Comparison of ENCODE assay signal across 21 cellular contexts in genomic region chr20:24968278-24968677, GRCh38. TPM values are rescaled to one million over a fixed set of nuclear protein-coding genes. Genes with fewer than 3 reads are reported as not detected.
DNase-seq lines count a peak whose midpoint lies in the region; ATAC-seq and TF ChIP-seq lines count a peak whose summit lies in the region.
"Had no signal": no experiment of that assay in that cellular context is flagged by ENCODE, and none has a peak within 500 bp of the region (broad histone marks: within the 10 kb centered on the region; RNA-seq: fewer than 3 reads in every experiment).

No MANE protein-coding gene starts in this region.

- TF ChIP-seq CTCF in WERI-Rb-1 (IDR thresholded peaks at IDR 0.05; ENCODE audit: low read depth, low read length) (no peak), lower lobe of right lung (IDR thresholded peaks at IDR 0.05) (no peak)

- H3K79me1 ChIP-seq in neuronal stem cell (ENCODE audit: low read depth, low read length), result no peaks in the 10 kb centered on the region

- H3K9me3 ChIP-seq in WERI-Rb-1 (ENCODE audit: severe bottlenecking) (no peaks in the 10 kb centered on the region), lower lobe of right lung (no peaks in the 10 kb centered on the region), neuronal stem cell (replicated peaks in 1 of 2; ENCODE audit: control insufficient read depth in 2 of 2, insufficient read depth in 1 of 2, low read depth in 1 of 2, low read length in 2 of 2) (no peaks in the 10 kb centered on the region)
- H3K9me3 ChIP-seq: Peyer's patch had no signal

- H3K27me3 ChIP-seq in WERI-Rb-1 (ENCODE audit: insufficient read depth, low read depth, severe bottlenecking) (no peaks in the 10 kb centered on the region), lower lobe of right lung (ENCODE audit: low read depth) (no peaks in the 10 kb centered on the region), neuronal stem cell (ENCODE audit: control insufficient read depth in 3 of 3, insufficient read depth in 3 of 3, low read depth in 1 of 3, low read length in 3 of 3) (no peaks in the 10 kb centered on the region)
- H3K27me3 ChIP-seq: neural progenitor cell, Peyer's patch had no signal

- H3K9me3 Mint-ChIP-seq in activated CD4-positive, alpha-beta T cell treated with anti-CD3 and anti-CD28 coated beads, Interleukin-2, amount 10 ng/mL, durations not matched to agents 24 days and 14 days, result no peaks in the 10 kb centered on the region
- H3K9me3 Mint-ChIP-seq: neural progenitor cell had no signal

- no peak overlapping the region for H4K8ac ChIP-seq in neuronal stem cell (ENCODE audit: low read depth, low read length)

- no peak overlapping the region for H2BK5ac ChIP-seq in neuronal stem cell (ENCODE audit: low read length)

- peak overlapping the region; percentile 62 for H3K27ac Mint-ChIP-seq in activated CD4-positive, alpha-beta T cell treated with anti-CD3 and anti-CD28 coated beads, Interleukin-2, amount 10 ng/mL, durations not matched to agents 24 days and 14 days
- H3K27ac Mint-ChIP-seq: activated naive CD8-positive, alpha-beta T cell had no signal

- no peak overlapping the region for H3K4me3 ChIP-seq in WERI-Rb-1 (ENCODE audit: low read depth, low read length)
- no peak overlapping the region for H3K4me3 ChIP-seq in lower lobe of right lung
- peak overlapping the region in 1 of 2 donors; percentile 40 for H3K4me3 ChIP-seq in neuronal stem cell (ENCODE audit: low read length in 2 of 2)
- H3K4me3 ChIP-seq: neural progenitor cell, Peyer's patch had no signal

- ATAC-seq in lower lobe of right lung, result no peak
- no peak for ATAC-seq in GM21526 (IDR thresholded peaks at IDR 0.05; ENCODE audit: low FRiP score, unreplicated experiment)

- H2BK120ac ChIP-seq in neuronal stem cell (ENCODE audit: low read depth, low read length), result no peak overlapping the region

- H3K36me3 Mint-ChIP-seq in activated CD4-positive, alpha-beta T cell treated with anti-CD3 and anti-CD28 coated beads, Interleukin-2, amount 10 ng/mL, durations not matched to agents 24 days and 14 days (ENCODE audit: low read depth), result peaks cover 71% of the 10 kb centered on the region

- H3K4me3 Mint-ChIP-seq in activated CD4-positive, alpha-beta T cell treated with anti-CD3 and anti-CD28 coated beads, Interleukin-2, amount 10 ng/mL, durations not matched to agents 24 days and 14 days, result no peak overlapping the region
- H3K4me3 Mint-ChIP-seq: activated naive CD8-positive, alpha-beta T cell; neural progenitor cell had no signal

- no peak overlapping the region for H4K91ac ChIP-seq in neuronal stem cell (ENCODE audit: low read depth, low read length, poor library complexity)

- no peak overlapping the region for H3K14ac ChIP-seq in neuronal stem cell (ENCODE audit: low read length)

- H3K36me3 ChIP-seq in WERI-Rb-1 (peaks cover 68% of the 10 kb centered on the region), lower lobe of right lung (peaks cover 98% of the 10 kb centered on the region), neuronal stem cell (replicated peaks in 1 of 2; ENCODE audit: control insufficient read depth in 2 of 2, insufficient read depth in 2 of 2, low read length in 2 of 2) (peaks cover 48 to 97% of the 10 kb centered on the region in 2 donors)
- H3K36me3 ChIP-seq: neural progenitor cell had no signal

- no peak overlapping the region for H2AK5ac ChIP-seq in neuronal stem cell (ENCODE audit: low read depth, low read length)

- H3K4me1 Mint-ChIP-seq in activated CD4-positive, alpha-beta T cell treated with anti-CD3 and anti-CD28 coated beads, Interleukin-2, amount 10 ng/mL, durations not matched to agents 24 days and 14 days, result peaks cover 16% of the 10 kb centered on the region
- H3K4me1 Mint-ChIP-seq: neural progenitor cell had no signal

- intact Hi-C loops in activated CD4-positive, alpha-beta T cell treated with anti-CD3 and anti-CD28 coated beads, Interleukin-2, amount 10 ng/mL, durations not matched to agents 24 days and 14 days (cut with micrococcal nuclease), result no loop called here
- intact Hi-C loops in lower lobe of right lung (cut with DNase I), result no loop called here

- no peak overlapping the region for H3K9ac ChIP-seq in neuronal stem cell (ENCODE audit: low read depth, low read length, poor library complexity)
- H3K9ac ChIP-seq: neural progenitor cell had no signal

- H2BK12ac ChIP-seq in neuronal stem cell (ENCODE audit: low read length), result no peak overlapping the region

- no peak overlapping the region for H3K18ac ChIP-seq in neuronal stem cell (ENCODE audit: low read length)

- H3K4me1 ChIP-seq in lower lobe of right lung (no peaks in the 10 kb centered on the region), neuronal stem cell (ENCODE audit: control insufficient read depth in 2 of 2, insufficient read depth in 1 of 2, low read depth in 1 of 2, low read length in 2 of 2) (no peaks in the 10 kb centered on the region)
- H3K4me1 ChIP-seq: neural progenitor cell, Peyer's patch had no signal

- no peak overlapping the region for H3K4me2 ChIP-seq in neuronal stem cell (ENCODE audit: insufficient read depth, low read length, poor library complexity, severe bottlenecking)
- H3K4me2 ChIP-seq: neural progenitor cell had no signal

- H3K27ac ChIP-seq in WERI-Rb-1, result peak overlapping the region; percentile 12; the same call in 1 of the 2 replicates
- no peak overlapping the region for H3K27ac ChIP-seq in lower lobe of right lung
- H3K27ac ChIP-seq in neuronal stem cell (replicated peaks; ENCODE audit: low read length), result no peak overlapping the region
- H3K27ac ChIP-seq: C4-2B, HL-60, neural progenitor cell, Peyer's patch had no signal

- no peak overlapping the region for H3K23ac ChIP-seq in neuronal stem cell (ENCODE audit: low read depth, low read length, poor library complexity)

- H2BK15ac ChIP-seq in neuronal stem cell (ENCODE audit: low read length), result no peak overlapping the region

- H3K27me3 Mint-ChIP-seq in activated CD4-positive, alpha-beta T cell treated with anti-CD3 and anti-CD28 coated beads, Interleukin-2, amount 10 ng/mL, durations not matched to agents 24 days and 14 days, result no peaks in the 10 kb centered on the region
- H3K27me3 Mint-ChIP-seq: activated naive CD8-positive, alpha-beta T cell had no signal

- WGBS in neuronal stem cell (ENCODE audit: extremely low coverage in 2 of 2, insufficient read length in 2 of 2, insufficient replicate concordance in 1 of 2), 2 donors, result no CpG with 5 or more reads among the region's 5 CpGs

- no peak overlapping the region for H3K4ac ChIP-seq in neuronal stem cell (ENCODE audit: low read length)

- no peak for DNase-seq in activated CD4-positive, alpha-beta T cell treated with anti-CD3 and anti-CD28 coated beads, Interleukin-2, amount 10 ng/mL, durations not matched to agents 24 days and 14 days
- no peak for DNase-seq in activated CD4-positive, alpha-beta T cell treated with anti-CD3 and anti-CD28 coated beads, Interleukin-2, amount 50 U/mL, for 4 hours
- DNase-seq in NCI-H1694 (lab: John Stamatoyannopoulos, UW), result peak; percentile 38
- DNase-seq in WERI-Rb-1, result no peak
- DNase-seq in lower lobe of right lung, result peak; percentile 6
- no peak for DNase-seq in CD1c-positive myeloid dendritic cell (ENCODE audit: extremely low spot score)
- DNase-seq in neuronal stem cell (ENCODE audit: low spot score), result no peak
- DNase-seq: effector CD4-positive, alpha-beta T cell; KBM-7; mesendoderm; NCI-H1048; NCI-H774 had no signal

- no peak overlapping the region for H2AFZ ChIP-seq in neuronal stem cell (ENCODE audit: low read length)
- H2AFZ ChIP-seq: neural progenitor cell had no signal

RNA-seq across cellular contexts. Expression of gene CST7, which starts 19.2 kb away (rescaled TPM):
- 115 and 117 TPM in 2 replicates for total RNA-seq in activated CD4-positive, alpha-beta T cell treated with anti-CD3 and anti-CD28 coated beads, Interleukin-2, amount 10 ng/mL, durations not matched to agents 24 days and 14 days
- 11.7 TPM for total RNA-seq in lower lobe of right lung
- polyA plus RNA-seq in neuronal stem cell (2013, experiment 1 of 2), result not detected
- not detected for polyA plus RNA-seq in neuronal stem cell (2013, experiment 2 of 2)
- total RNA-seq: A673, bronchial epithelial cell, renal cortical epithelial cell had no signal

RNA-seq across cellular contexts. Expression of gene APMAP, which starts 24.3 kb away (rescaled TPM):
- total RNA-seq in activated CD4-positive, alpha-beta T cell treated with anti-CD3 and anti-CD28 coated beads, Interleukin-2, amount 10 ng/mL, durations not matched to agents 24 days and 14 days, result 56.4 and 56.8 TPM in 2 replicates
- 82.9 TPM for total RNA-seq in lower lobe of right lung
- 56.3 TPM for polyA plus RNA-seq in neuronal stem cell (2013, experiment 1 of 2)
- polyA plus RNA-seq in neuronal stem cell (2013, experiment 2 of 2), result 57.5 TPM

Comparison
In these comparisons a context has a peak if more than half of its experiments do, and no peak if none do; other contexts are left out.
1. DNase-seq: peak in NCI-H1694 (single experiment) and lower lobe of right lung (single experiment); none in activated CD4-positive, alpha-beta T cell treated with anti-CD3 and anti-CD28 coated beads, Interleukin-2, amount 10 ng/mL, durations not matched to agents 24 days and 14 days (single experiment), activated CD4-positive, alpha-beta T cell treated with anti-CD3 and anti-CD28 coated beads, Interleukin-2, amount 50 U/mL, for 4 hours (0 of 2), WERI-Rb-1 (single experiment), CD1c-positive myeloid dendritic cell (single experiment) and neuronal stem cell (single experiment).